8 cellular contexts compared by ENCODE assay signal in the genomic region with DNA sequence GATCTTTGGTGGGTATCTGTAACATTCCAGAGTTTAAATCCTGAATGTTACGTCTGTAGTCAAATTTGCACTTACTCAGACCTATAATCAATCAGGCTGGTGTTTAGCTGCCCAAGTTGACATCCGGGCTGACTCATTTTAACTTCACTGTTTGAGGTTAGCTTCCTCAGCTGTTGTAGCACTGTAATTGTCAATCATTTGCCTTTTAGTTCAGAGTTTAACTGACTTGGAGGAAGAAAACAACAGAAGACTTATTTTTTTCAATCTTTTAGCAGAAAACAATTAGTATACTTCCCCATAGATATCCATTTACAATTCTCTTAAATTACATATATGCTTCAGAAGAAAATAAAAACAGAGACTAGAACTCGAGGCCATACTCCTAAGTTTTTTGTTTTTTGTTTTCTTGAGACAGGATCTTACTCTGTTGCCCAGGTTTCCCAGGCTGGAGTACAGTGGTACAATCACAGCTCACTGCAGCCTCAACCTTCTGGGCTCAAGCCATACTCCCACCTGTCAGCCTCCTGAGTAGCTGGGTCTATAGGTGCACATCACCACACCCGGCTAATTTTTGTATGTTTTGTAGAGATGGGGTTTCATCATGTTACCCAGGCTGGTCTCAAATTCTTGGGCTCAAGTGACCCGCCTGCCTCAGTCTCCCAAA. TPM values are rescaled to one million over a fixed set of nuclear protein-coding genes. Genes with fewer than 3 reads are reported as not detected.
DNase-seq lines count a peak whose midpoint lies in the region; ATAC-seq and TF ChIP-seq lines count a peak whose summit lies in the region.

No MANE protein-coding gene starts in this region.

- H3K27me3 ChIP-seq in fibroblast of lung (ENCODE audit: control insufficient read depth, insufficient read depth, low read length): no peaks in the 10 kb centered on the region
- H3K27me3 ChIP-seq in effector memory CD4-positive, alpha-beta T cell (replicated peaks; ENCODE audit: control insufficient read depth, insufficient read depth, low read length, poor library complexity, severe bottlenecking): no peaks in the 10 kb centered on the region

- peak overlapping the region; percentile 73 for H3K4me2 ChIP-seq in fibroblast of lung (ENCODE audit: extremely low read depth, insufficient read depth, low read length)

- peaks cover 28% of the 10 kb centered on the region for H3K9me3 Mint-ChIP-seq in activated CD4-positive, alpha-beta T cell treated with anti-CD3 and anti-CD28 coated beads, Interleukin-2, amount 10 ng/mL, durations not matched to agents 24 days and 14 days

- H3K9me3 ChIP-seq in fibroblast of lung (ENCODE audit: control insufficient read depth, insufficient read depth, low read depth, low read length): no peaks in the 10 kb centered on the region
- H3K9me3 ChIP-seq in effector memory CD4-positive, alpha-beta T cell (ENCODE audit: control insufficient read depth, low read length): no peaks in the 10 kb centered on the region

- intact Hi-C loops in activated CD4-positive, alpha-beta T cell treated with anti-CD3 and anti-CD28 coated beads, Interleukin-2, amount 10 ng/mL, durations not matched to agents 24 days and 14 days (cut with micrococcal nuclease): loop anchor here (5.0 to 10.0 kb wide), 2 partner anchors 59 to 162 kb away; no protein-coding TSS in a partner anchor

- H3K27ac ChIP-seq in fibroblast of lung (ENCODE audit: insufficient read depth, low read length): peak overlapping the region; percentile 78
- H3K27ac ChIP-seq in effector memory CD4-positive, alpha-beta T cell (ENCODE audit: insufficient read depth, low read length, poor library complexity, severe bottlenecking): no peak overlapping the region

- H3K4me1 ChIP-seq in fibroblast of lung (ENCODE audit: control insufficient read depth, extremely low read depth, insufficient read depth, low read length): peaks cover 35% of the 10 kb centered on the region
- no peaks in the 10 kb centered on the region for H3K4me1 ChIP-seq in effector memory CD4-positive, alpha-beta T cell (ENCODE audit: control insufficient read depth, insufficient read depth, low read length, poor library complexity, severe bottlenecking)

- no peaks in the 10 kb centered on the region for H3K79me2 ChIP-seq in fibroblast of lung (ENCODE audit: control insufficient read depth, insufficient read depth, low read length)

- H3K4me1 Mint-ChIP-seq in activated CD4-positive, alpha-beta T cell treated with anti-CD3 and anti-CD28 coated beads, Interleukin-2, amount 10 ng/mL, durations not matched to agents 24 days and 14 days: peaks cover 38% of the 10 kb centered on the region

- no peak overlapping the region for H3K27ac Mint-ChIP-seq in activated CD4-positive, alpha-beta T cell treated with anti-CD3 and anti-CD28 coated beads, Interleukin-2, amount 10 ng/mL, durations not matched to agents 24 days and 14 days

- peak; percentile 95 for ATAC-seq in HG02571 (IDR thresholded peaks at IDR 0.05; ENCODE audit: unreplicated experiment)

- H2AFZ ChIP-seq in fibroblast of lung (ENCODE audit: low read length): no peak overlapping the region

- H3K36me3 ChIP-seq in fibroblast of lung (ENCODE audit: control insufficient read depth, insufficient read depth, low read length): no peaks in the 10 kb centered on the region
- H3K36me3 ChIP-seq in effector memory CD4-positive, alpha-beta T cell (ENCODE audit: control insufficient read depth, insufficient read depth, low read length): no peaks in the 10 kb centered on the region

- H4K20me1 ChIP-seq in fibroblast of lung (ENCODE audit: control insufficient read depth, extremely low read depth, insufficient read depth, low read length): no peaks in the 10 kb centered on the region

- H3K36me3 Mint-ChIP-seq in activated CD4-positive, alpha-beta T cell treated with anti-CD3 and anti-CD28 coated beads, Interleukin-2, amount 10 ng/mL, durations not matched to agents 24 days and 14 days (ENCODE audit: low read depth): no peaks in the 10 kb centered on the region

- no peak for TF ChIP-seq CTCF in fibroblast of lung (conservative IDR thresholded peaks at IDR 0.05 in 1 of 2, IDR thresholded peaks at IDR 0.05 in 1 of 2; ENCODE audit: low read depth in 1 of 2, low read length in 2 of 2)

- H3K27me3 Mint-ChIP-seq in activated CD4-positive, alpha-beta T cell treated with anti-CD3 and anti-CD28 coated beads, Interleukin-2, amount 10 ng/mL, durations not matched to agents 24 days and 14 days: peaks cover 10% of the 10 kb centered on the region

- no peak overlapping the region for H3K9ac ChIP-seq in fibroblast of lung (ENCODE audit: insufficient read depth, low read length)

- DNase-seq in activated CD4-positive, alpha-beta T cell treated with anti-CD3 and anti-CD28 coated beads, Interleukin-2, amount 10 ng/mL, durations not matched to agents 24 days and 14 days: peak; percentile 78
- DNase-seq in activated CD4-positive, alpha-beta T cell treated with anti-CD3 and anti-CD28 coated beads, Interleukin-2, amount 50 U/mL, for 1 hour: no peak
- DNase-seq in NCI-H460 (ENCODE audit: extremely low read depth, low read depth) (peak; percentile 78), fibroblast of lung (ENCODE audit: low read depth in 2 of 2) (peak; percentile 89 to 99), epidermal melanocyte (ENCODE audit: insufficient read length, low spot score) (no peak), NCI-H1105 (lab: John Stamatoyannopoulos, UW) (no peak)
- no peak for DNase-seq in effector memory CD4-positive, alpha-beta T cell

- no peak overlapping the region for H3K4me3 ChIP-seq in fibroblast of lung (replicated peaks in 1 of 4; ENCODE audit: control extremely low read depth in 1 of 4, insufficient read depth in 1 of 4, low read depth in 3 of 4, low read length in 4 of 4)
- no peak overlapping the region for H3K4me3 ChIP-seq in effector memory CD4-positive, alpha-beta T cell (ENCODE audit: insufficient read depth, low read depth, low read length, poor library complexity, severe bottlenecking)

- H3K4me3 Mint-ChIP-seq in activated CD4-positive, alpha-beta T cell treated with anti-CD3 and anti-CD28 coated beads, Interleukin-2, amount 10 ng/mL, durations not matched to agents 24 days and 14 days: peak overlapping the region; percentile 26

RNA-seq across cellular contexts. Expression of a gene that starts 38.5 kb away (rescaled TPM):
- total RNA-seq in activated CD4-positive, alpha-beta T cell treated with anti-CD3 and anti-CD28 coated beads, Interleukin-2, amount 10 ng/mL, durations not matched to agents 24 days and 14 days: not detected in 2 replicates
- total RNA-seq in NCI-H460 (2014; rRNA removed; shearing (Covaris generic)): 0.30 TPM in 1 of 2 replicates, not detected in the other
- polyA plus RNA-seq in NCI-H460 (2014; cell fraction: nucleus; rRNA removed): not detected in 2 replicates
- 12.6 and 30.8 TPM in 2 replicates for total RNA-seq in fibroblast of lung
- 31.5 and 103 TPM in 2 replicates for polyA plus RNA-seq in fibroblast of lung
- 15.7 and 55.0 TPM in 2 replicates for polyA plus RNA-seq in fibroblast of lung (2012)
- 0.63 and 13.7 TPM in 2 replicates for polyA minus RNA-seq in fibroblast of lung (ENCODE audit: low replicate concordance)

Comparison
In these comparisons a context has a peak if more than half of its experiments do, and no peak if none do; other contexts are left out.
1. DNase-seq: peak in activated CD4-positive, alpha-beta T cell treated with anti-CD3 and anti-CD28 coated beads, Interleukin-2, amount 10 ng/mL, durations not matched to agents 24 days and 14 days (single experiment), NCI-H460 (single experiment) and fibroblast of lung (2 of 2); none in activated CD4-positive, alpha-beta T cell treated with anti-CD3 and anti-CD28 coated beads, Interleukin-2, amount 50 U/mL, for 1 hour (single experiment), effector memory CD4-positive, alpha-beta T cell (0 of 3), epidermal melanocyte (single experiment) and NCI-H1105 (single experiment).
2. RNA of a gene that starts 38.5 kb away (total RNA-seq): 12.6 to 30.8 TPM in fibroblast of lung; 0.30 TPM in NCI-H460 and not detected in activated CD4-positive, alpha-beta T cell treated with anti-CD3 and anti-CD28 coated beads, Interleukin-2, amount 10 ng/mL, durations not matched to agents 24 days and 14 days; every median in the first group is over 10 times any median in the second.